Comparison of ENCODE assay signal across 8 cellular contexts in genomic region chr7:87148332-87148955, GRCh38.
DNase-seq lines count a peak whose midpoint lies in the region; ATAC-seq and TF ChIP-seq lines count a peak whose summit lies in the region.

No MANE protein-coding gene starts in this region.

- H3K4me3 ChIP-seq in NB4 (ENCODE audit: low read depth, low read length) (no peak overlapping the region), cardiac fibroblast (replicated peaks in 1 of 2; ENCODE audit: low read depth in 2 of 2, low read length in 2 of 2) (no peak overlapping the region)

- no peak for ATAC-seq in GM18505 (IDR thresholded peaks at IDR 0.05; ENCODE audit: unreplicated experiment)

- TF ChIP-seq POLR2A in NB4 (IDR thresholded peaks at IDR 0.05; ENCODE audit: extremely low read depth, insufficient read length) (no peak), GM18505 (IDR thresholded peaks at IDR 0.05; ENCODE audit: borderline replicate concordance, extremely low read depth, insufficient read depth, insufficient read length) (no peak)

- TF ChIP-seq CTCF in NB4 (IDR thresholded peaks at IDR 0.05; ENCODE audit: low read depth, low read length): peak; percentile 43
- TF ChIP-seq CTCF in cardiac fibroblast (IDR thresholded peaks at IDR 0.05; ENCODE audit: low read depth, low read length): peak; percentile 64

- DNase-seq in NCI-H2029 treated with DMSO at 0.1 percent for 48 hours (lab: John Stamatoyannopoulos, UW) (peak; percentile 9), NCI-H2029 (lab: John Stamatoyannopoulos, UW) (no peak), NB4 (ENCODE audit: low read depth) (peak; percentile 39), cardiac fibroblast (ENCODE audit: low read depth in 2 of 2) (peak; percentile 73 to 74), pons (ENCODE audit: low spot score) (peak; percentile 76), NCI-H187 treated with DMSO at 0.1 percent for 48 hours (lab: John Stamatoyannopoulos, UW) (no peak)
- no peak for DNase-seq in activated CD4-positive, alpha-beta T cell treated with anti-CD3 and anti-CD28 coated beads, Interleukin-2, amount 50 U/mL, for 1 hour

Comparison
In these comparisons a context has a peak if more than half of its experiments do, and no peak if none do; other contexts are left out.
1. DNase-seq: peak in NCI-H2029 treated with DMSO at 0.1 percent for 48 hours (single experiment), NB4 (single experiment), cardiac fibroblast (2 of 2) and pons (single experiment); none in NCI-H2029 (single experiment), activated CD4-positive, alpha-beta T cell treated with anti-CD3 and anti-CD28 coated beads, Interleukin-2, amount 50 U/mL, for 1 hour (single experiment) and NCI-H187 treated with DMSO at 0.1 percent for 48 hours (single experiment).